1 cellular context compared by ENCODE assay signal in genomic region chr6:53064726-53065265, GRCh38.
TF ChIP-seq lines count a peak whose summit lies in the region.

No MANE protein-coding gene starts in this region.

TF ChIP-seq in HepG2, 621 proteins besides CTCF, POLR2A, EP300 and RAD21 (continued from another document and continues in another):
- TF ChIP-seq AFF4 (CRISPR knock-in tag; IDR thresholded peaks at IDR 0.05) (no peak), DRAP1 (CRISPR knock-in tag; IDR thresholded peaks at IDR 0.05) (no peak; the same call in 1 of the 2 replicates), MAX (IDR thresholded peaks at IDR 0.05) (no peak), FOXJ3 (CRISPR knock-in tag; IDR thresholded peaks at IDR 0.05; ENCODE audit: borderline replicate concordance) (peak; percentile 33; the same call in 1 of the 2 replicates), ZNF563 (CRISPR knock-in tag; IDR thresholded peaks at IDR 0.05) (no peak), ZBTB42 (CRISPR knock-in tag; IDR thresholded peaks at IDR 0.05) (0 out of 2 replicates have a peak, but pooled peaks have one; percentile 1), ZNF17 (CRISPR knock-in tag; IDR thresholded peaks at IDR 0.05) (no peak), CENPT (CRISPR knock-in tag; IDR thresholded peaks at IDR 0.05; ENCODE audit: low read depth) (no peak), SOX6 (IDR thresholded peaks at IDR 0.05) (no peak), SOX6 (CRISPR knock-in tag; IDR thresholded peaks at IDR 0.05) (no peak), HNF4G (IDR thresholded peaks at IDR 0.05; ENCODE audit: borderline replicate concordance, low read depth, low read length) (peak; percentile 20; the same call in 1 of the 2 replicates), HNF4G (CRISPR knock-in tag; IDR thresholded peaks at IDR 0.05; ENCODE audit: borderline replicate concordance, low read depth) (no peak), ZNF644 (CRISPR knock-in tag; IDR thresholded peaks at IDR 0.05; ENCODE audit: low read depth) (no peak), ZSCAN20 (CRISPR knock-in tag; IDR thresholded peaks at IDR 0.05; ENCODE audit: borderline replicate concordance) (no peak), PAX8 (CRISPR knock-in tag; IDR thresholded peaks at IDR 0.05; ENCODE audit: borderline replicate concordance) (no peak), ZNF225 (CRISPR knock-in tag; IDR thresholded peaks at IDR 0.05) (no peak), SP2 (CRISPR knock-in tag; IDR thresholded peaks at IDR 0.05) (no peak), CENPX (CRISPR knock-in tag; IDR thresholded peaks at IDR 0.05) (no peak), SYNCRIP (IDR thresholded peaks at IDR 0.05; ENCODE audit: insufficient read depth, low read depth, low read length) (no peak), ZNF597 (CRISPR knock-in tag; IDR thresholded peaks at IDR 0.05) (no peak), MXD3 (CRISPR knock-in tag; IDR thresholded peaks at IDR 0.05) (no peak), RXRA (CRISPR knock-in tag; IDR thresholded peaks at IDR 0.05) (no peak), HES4 (CRISPR knock-in tag; IDR thresholded peaks at IDR 0.05; ENCODE audit: borderline replicate concordance) (no peak), KLF6 (CRISPR knock-in tag; IDR thresholded peaks at IDR 0.05) (no peak), NFE2L2 (IDR thresholded peaks at IDR 0.05; ENCODE audit: low read length) (no peak), ELK4 (CRISPR knock-in tag; IDR thresholded peaks at IDR 0.05; ENCODE audit: borderline replicate concordance) (0 out of 2 replicates have a peak, but pooled peaks have one; percentile 19), ZNF136 (CRISPR knock-in tag; IDR thresholded peaks at IDR 0.05; ENCODE audit: low read depth) (no peak), BCLAF1 (IDR thresholded peaks at IDR 0.05) (no peak), ZNF724P (CRISPR knock-in tag; IDR thresholded peaks at IDR 0.05; ENCODE audit: borderline replicate concordance) (no peak), NFRKB (IDR thresholded peaks at IDR 0.05) (no peak), GMEB2 (CRISPR knock-in tag; IDR thresholded peaks at IDR 0.05; ENCODE audit: low read depth) (peak; percentile 71), ZSCAN21 (CRISPR knock-in tag; IDR thresholded peaks at IDR 0.05; ENCODE audit: borderline replicate concordance) (no peak), HNF1A (IDR thresholded peaks at IDR 0.05; ENCODE audit: low read depth) (no peak), HNF1A (CRISPR knock-in tag; IDR thresholded peaks at IDR 0.05; ENCODE audit: borderline replicate concordance) (no peak; the same call in 1 of the 2 replicates), NFE2 (CRISPR knock-in tag; IDR thresholded peaks at IDR 0.05) (no peak), SNAPC4 (CRISPR knock-in tag; IDR thresholded peaks at IDR 0.05) (no peak), ZNF335 (CRISPR knock-in tag; IDR thresholded peaks at IDR 0.05) (peak; percentile 27; the same call in 1 of the 2 replicates), ZNF207 (IDR thresholded peaks at IDR 0.05; ENCODE audit: borderline replicate concordance) (no peak), ZNF101 (CRISPR knock-in tag; IDR thresholded peaks at IDR 0.05; ENCODE audit: borderline replicate concordance, low read depth) (no peak), GPN1 (CRISPR knock-in tag; IDR thresholded peaks at IDR 0.05; ENCODE audit: borderline replicate concordance) (no peak), ZNF775 (CRISPR knock-in tag; IDR thresholded peaks at IDR 0.05; ENCODE audit: borderline replicate concordance) (no peak), ZFP37 (CRISPR knock-in tag; IDR thresholded peaks at IDR 0.05; ENCODE audit: borderline replicate concordance) (peak; percentile 83; the same call in 1 of the 2 replicates)
